14 cellular contexts compared by ENCODE assay signal in the genomic region with DNA sequence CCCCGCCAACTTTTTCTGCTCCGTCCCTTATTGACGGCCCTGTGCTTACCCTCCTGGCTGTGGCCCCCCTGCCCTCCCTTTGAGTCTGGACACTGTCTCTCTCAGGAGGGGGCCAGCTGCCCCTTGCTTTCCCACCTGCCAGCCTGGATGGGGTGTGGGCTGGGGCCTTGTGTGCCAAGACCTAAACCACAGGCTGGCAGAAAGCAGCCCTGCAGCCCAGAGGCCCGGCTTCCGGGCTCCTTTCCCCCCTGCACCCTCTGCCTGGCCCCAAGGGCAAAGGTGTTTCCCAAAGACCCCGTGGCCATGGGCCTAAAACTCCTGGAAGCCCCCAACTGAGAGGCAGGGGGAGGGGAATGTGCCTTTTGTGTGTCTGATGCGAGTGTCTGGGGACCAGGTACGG. TPM values are rescaled to one million over a fixed set of nuclear protein-coding genes. Genes with fewer than 3 reads are reported as not detected.
DNase-seq lines count a peak whose midpoint lies in the region; ATAC-seq and TF ChIP-seq lines count a peak whose summit lies in the region.
"Had no signal": no experiment of that assay in that cellular context is flagged by ENCODE, and none has a peak within 500 bp of the region (broad histone marks: within the 10 kb centered on the region; RNA-seq: fewer than 3 reads in every experiment).

No MANE protein-coding gene starts in this region.

- H3K9ac ChIP-seq in NT2/D1 (ENCODE audit: insufficient read length, low read depth) = peak overlapping the region; percentile 5

- H3K27me3 ChIP-seq in NT2/D1 (ENCODE audit: insufficient read depth, insufficient read length) (no peaks in the 10 kb centered on the region), esophagus (ENCODE audit: control insufficient read depth in 1 of 2, insufficient read depth in 2 of 2, low read length in 2 of 2) (no peaks in the 10 kb centered on the region)

- peaks cover 2% of the 10 kb centered on the region for H3K4me1 Mint-ChIP-seq in neural crest cell
- no peaks in the 10 kb centered on the region for H3K4me1 Mint-ChIP-seq in stimulated activated memory B cell treated with anti-CD40 and anti-IgM and Interleukin-4, amounts not matched to agents 10 μg/mL and 1 μg/mL and 100 μg/mL, for 72 hours
- H3K4me1 Mint-ChIP-seq: B cell had no signal

- no peaks in the 10 kb centered on the region for H3K9me3 Mint-ChIP-seq in neural crest cell
- no peaks in the 10 kb centered on the region for H3K9me3 Mint-ChIP-seq in stimulated activated memory B cell treated with anti-CD40 and anti-IgM and Interleukin-4, amounts not matched to agents 10 μg/mL and 1 μg/mL and 100 μg/mL, for 72 hours
- H3K9me3 Mint-ChIP-seq: CD4-positive, alpha-beta T cell; IgD-negative memory B cell had no signal

- DNase-seq in NT2/D1 (ENCODE audit: low read depth, low spot score) (no peak), neural crest cell (ENCODE audit: low read depth, low spot score) (no peak), T1000 (lab: John Stamatoyannopoulos, UW) (no peak), NCI-H82 treated with DMSO at 0.1 percent for 48 hours (lab: John Stamatoyannopoulos, UW; ENCODE audit: unreplicated experiment) (no peak)
- DNase-seq: CD4-positive, alpha-beta T cell; DMS153; DMS79 treated with DMSO at 0.1 percent for 48 hours; EL had no signal

- no peaks in the 10 kb centered on the region for H3K27me3 Mint-ChIP-seq in neural crest cell (ENCODE audit: low read depth)
- H3K27me3 Mint-ChIP-seq in stimulated activated memory B cell treated with anti-CD40 and anti-IgM and Interleukin-4, amounts not matched to agents 10 μg/mL and 1 μg/mL and 100 μg/mL, for 72 hours = no peaks in the 10 kb centered on the region
- H3K27me3 Mint-ChIP-seq: B cell; CD4-positive, alpha-beta T cell; IgD-negative memory B cell had no signal

- peak overlapping the region; percentile 35 for H3K27ac Mint-ChIP-seq in neural crest cell (ENCODE audit: unreplicated experiment)
- peak overlapping the region; percentile 39 for H3K27ac Mint-ChIP-seq in stimulated activated memory B cell treated with anti-CD40 and anti-IgM and Interleukin-4, amounts not matched to agents 10 μg/mL and 1 μg/mL and 100 μg/mL, for 72 hours
- H3K27ac Mint-ChIP-seq: B cell; CD4-positive, alpha-beta T cell; IgD-negative memory B cell had no signal

- no peaks in the 10 kb centered on the region for H3K9me3 ChIP-seq in NT2/D1 (ENCODE audit: insufficient read depth, low read length)
- no peaks in the 10 kb centered on the region for H3K9me3 ChIP-seq in esophagus (ENCODE audit: control insufficient read depth in 2 of 2, insufficient read depth in 1 of 2, low read depth in 1 of 2, low read length in 1 of 2)
- H3K9me3 ChIP-seq: HAP-1 had no signal

- H3K36me3 Mint-ChIP-seq in neural crest cell (ENCODE audit: low read depth) = peaks cover 5% of the 10 kb centered on the region
- H3K36me3 Mint-ChIP-seq in stimulated activated memory B cell treated with anti-CD40 and anti-IgM and Interleukin-4, amounts not matched to agents 10 μg/mL and 1 μg/mL and 100 μg/mL, for 72 hours = peaks cover 12% of the 10 kb centered on the region

- no peak overlapping the region for H3K4me3 Mint-ChIP-seq in neural crest cell
- no peak overlapping the region for H3K4me3 Mint-ChIP-seq in stimulated activated memory B cell treated with anti-CD40 and anti-IgM and Interleukin-4, amounts not matched to agents 10 μg/mL and 1 μg/mL and 100 μg/mL, for 72 hours
- H3K4me3 Mint-ChIP-seq: B cell; CD4-positive, alpha-beta T cell had no signal

- no peak overlapping the region for H3K4me3 ChIP-seq in NT2/D1 (ENCODE audit: insufficient read length, low read depth)
- no peak overlapping the region for H3K4me3 ChIP-seq in esophagus (ENCODE audit: low read depth in 1 of 2, low read length in 2 of 2)
- H3K4me3 ChIP-seq: HAP-1 had no signal

- ATAC-seq in stimulated activated memory B cell treated with anti-CD40 and anti-IgM and Interleukin-4, amounts not matched to agents 10 μg/mL and 1 μg/mL and 100 μg/mL, for 72 hours = no peak
- no peak for ATAC-seq in HG02840 (IDR thresholded peaks at IDR 0.05; ENCODE audit: low FRiP score, unreplicated experiment)

- peaks cover 59% of the 10 kb centered on the region for H3K36me3 ChIP-seq in NT2/D1 (ENCODE audit: insufficient read depth, insufficient read length, low read length)
- H3K36me3 ChIP-seq in esophagus (ENCODE audit: control insufficient read depth in 2 of 2, insufficient read depth in 2 of 2, low read length in 1 of 2) = peaks cover 5 to 28% of the 10 kb centered on the region in 2 donors

- TF ChIP-seq CTCF in neural crest cell (conservative IDR thresholded peaks at IDR 0.05) = no peak

- H3K4me1 ChIP-seq in NT2/D1 (ENCODE audit: insufficient read depth, insufficient read length) (peaks cover 23% of the 10 kb centered on the region), esophagus (ENCODE audit: control insufficient read depth in 2 of 2, insufficient read depth in 2 of 2, low read length in 1 of 2) (peaks cover 13 to 38% of the 10 kb centered on the region in 2 donors)
- H3K4me1 ChIP-seq: HAP-1 had no signal

- 63 to 76% methylated on average over 8 of the region's 8 CpGs for WGBS in esophagus, 2 donors

- H3K27ac ChIP-seq in esophagus (ENCODE audit: low read depth in 2 of 2, low read length in 1 of 2) = peak overlapping the region; percentile 79 to 94

RNA-seq across cellular contexts. Expression of gene GPT2, which starts 17.5 kb away (rescaled TPM):
- polyA plus RNA-seq in esophagus = 10 to 100 TPM; 53.8 to 65.8 TPM
- total RNA-seq in neural crest cell = 46.0 and 46.1 TPM in 2 replicates
